9 cellular contexts compared by ENCODE assay signal in genomic region chr18:47756364-47757016, GRCh38.
DNase-seq lines count a peak whose midpoint lies in the region; TF ChIP-seq lines count a peak whose summit lies in the region.
"Had no signal": no experiment of that assay in that cellular context is flagged by ENCODE, and none has a peak within 500 bp of the region (broad histone marks: within the 10 kb centered on the region; RNA-seq: fewer than 3 reads in every experiment).

No MANE protein-coding gene starts in this region.

- H3K9me3 ChIP-seq in SK-N-SH: peaks cover 5% of the 10 kb centered on the region

- H3F3A ChIP-seq in SK-N-SH (replicated peaks; ENCODE audit: insufficient read depth): no peaks in the 10 kb centered on the region

- 19% methylated on average over 9 of the region's 9 CpGs for WGBS in SK-N-SH (ENCODE audit: low lambda C conversion rate)

- H3K4me2 ChIP-seq in SK-N-SH: no peak overlapping the region
- H3K4me2 ChIP-seq: BLaER1 had no signal

- H2AFZ ChIP-seq in SK-N-SH (ENCODE audit: low read depth): no peak overlapping the region

- H3K9ac ChIP-seq in SK-N-SH: no peak overlapping the region
- H3K9ac ChIP-seq: BLaER1 had no signal

- peak; percentile 29 to 62 for DNase-seq in NCI-H2081 (lab: John Stamatoyannopoulos, UW)
- DNase-seq in NCI-H2081 treated with DMSO at 0.1 percent for 48 hours (lab: John Stamatoyannopoulos, UW): no peak
- peak; percentile 37 for DNase-seq in LNCaP clone FGC (ENCODE audit: low read depth)
- peak; percentile 75 for DNase-seq in SK-N-SH
- DNase-seq in amygdala (lab: John Stamatoyannopoulos, UW): peak in 38 of 56 donors; percentile 2 to 73 (median 23)
- DNase-seq in hypothalamus (lab: John Stamatoyannopoulos, UW): peak in 37 of 51 donors; percentile 4 to 74 (median 28)
- peak; percentile 31 to 62 (median 39) for DNase-seq in stimulated activated CD4-positive, alpha-beta T cell treated with anti-CD3 and anti-CD28 coated beads, Interleukin-12 subunit alpha, Interleukin-12 subunit beta, amount 100 ng/mL, for 48 hours (ENCODE audit: low read depth in 2 of 3, low spot score in 1 of 3)
- no peak for DNase-seq in cortex of kidney (lab: John Stamatoyannopoulos, UW)

- H3K36me3 ChIP-seq in SK-N-SH (replicated peaks in 1 of 2; ENCODE audit: control insufficient read depth in 1 of 2, insufficient read depth in 2 of 2, low read length in 1 of 2): no peaks in the 10 kb centered on the region
- H3K36me3 ChIP-seq: BLaER1 had no signal

- no peaks in the 10 kb centered on the region for H3K79me2 ChIP-seq in SK-N-SH (ENCODE audit: insufficient read depth)

- POLR2A ChIA-PET in SK-N-SH (lab: Yijun Ruan, JAX): no interaction called here

- H3K4me3 ChIP-seq in LNCaP clone FGC (ENCODE audit: low read depth, low read length) (no peak overlapping the region), SK-N-SH (ENCODE audit: low read depth in 2 of 2, low read length in 1 of 2) (no peak overlapping the region; a peak in 1 of 4 replicates)
- H3K4me3 ChIP-seq: BLaER1 had no signal

- H3K27me3 ChIP-seq in SK-N-SH (ENCODE audit: insufficient read depth): no peaks in the 10 kb centered on the region
- H3K27me3 ChIP-seq: BLaER1 had no signal

- no peaks in the 10 kb centered on the region for H3K4me1 ChIP-seq in SK-N-SH (ENCODE audit: control insufficient read depth in 1 of 2, insufficient read depth in 2 of 2, low read depth in 1 of 2, low read length in 1 of 2)
- H3K4me1 ChIP-seq: BLaER1 had no signal

- TF ChIP-seq RAD21 in SK-N-SH (IDR thresholded peaks at IDR 0.05; ENCODE audit: low read length): peak; percentile 86

- no peak for TF ChIP-seq EP300 in SK-N-SH (IDR thresholded peaks at IDR 0.05; ENCODE audit: borderline replicate concordance in 1 of 2, low read depth in 1 of 2, low read length in 1 of 2)

- TF ChIP-seq CTCF in LNCaP clone FGC (IDR thresholded peaks at IDR 0.05; ENCODE audit: control insufficient read depth, extremely low read depth, insufficient read depth) (peak; percentile 99), SK-N-SH (IDR thresholded peaks at IDR 0.05) (peak; percentile 90)

- CTCF ChIA-PET in SK-N-SH (lab: Yijun Ruan, JAX): interaction anchor here (0.6 to 8.0 kb wide), 40 partner anchors 10 to 709 kb away, joined by 3 to 101 read pairs (median 4); partner anchors contain the start of gene SKOR2

- no peaks in the 10 kb centered on the region for H4K20me1 ChIP-seq in SK-N-SH (ENCODE audit: insufficient read depth)
- H4K20me1 ChIP-seq: BLaER1 had no signal

- no peaks in the 10 kb centered on the region for H3K9me2 ChIP-seq in SK-N-SH

- H3K27ac ChIP-seq in SK-N-SH (ENCODE audit: low read depth in 2 of 2, low read length in 1 of 2): no peak overlapping the region
- H3K27ac ChIP-seq: BLaER1 had no signal

TF ChIP-seq in SK-N-SH, 30 proteins besides CTCF, POLR2A, EP300 and RAD21:
- 0 out of 2 replicates have a peak, but pooled peaks have one; percentile 33 for TF ChIP-seq PBX3 (IDR thresholded peaks at IDR 0.05)
- no peak; the same call in 1 of the 2 replicates for TF ChIP-seq RCOR1 (IDR thresholded peaks at IDR 0.05; ENCODE audit: low read length)
- peak; percentile 36 for TF ChIP-seq CHD2 (IDR thresholded peaks at IDR 0.05; ENCODE audit: low read length, partially characterized antibody)
- TF ChIP-seq SMC3 (IDR thresholded peaks at IDR 0.05; ENCODE audit: low read depth, low read length): peak; percentile 55; the same call in 1 of the 2 replicates

Comparison
In these comparisons a context has a peak if more than half of its experiments do, and no peak if none do; other contexts are left out.
1. DNase-seq: peak in NCI-H2081 (2 of 2), LNCaP clone FGC (single experiment), SK-N-SH (single experiment), amygdala (38 of 56), hypothalamus (37 of 51) and stimulated activated CD4-positive, alpha-beta T cell treated with anti-CD3 and anti-CD28 coated beads, Interleukin-12 subunit alpha, Interleukin-12 subunit beta, amount 100 ng/mL, for 48 hours (3 of 3); none in NCI-H2081 treated with DMSO at 0.1 percent for 48 hours (single experiment) and cortex of kidney (single experiment).